9 cellular contexts compared by ENCODE assay signal in genomic region chr22:31945478-31945815, GRCh38. TPM values are rescaled to one million over a fixed set of nuclear protein-coding genes. Genes with fewer than 3 reads are reported as not detected.
DNase-seq lines count a peak whose midpoint lies in the region; ATAC-seq and TF ChIP-seq lines count a peak whose summit lies in the region.
"Had no signal": no experiment of that assay in that cellular context is flagged by ENCODE, and none has a peak within 500 bp of the region (broad histone marks: within the 10 kb centered on the region; RNA-seq: fewer than 3 reads in every experiment).

No MANE protein-coding gene starts in this region.

- no peak overlapping the region for H3K4me3 Mint-ChIP-seq in activated CD8-positive, alpha-beta T cell treated with anti-CD3 and anti-CD28 coated beads, Interleukin-2, amount 10 ng/mL, durations not matched to agents 7 days and 5 days
- H3K4me3 Mint-ChIP-seq in activated CD8-positive, alpha-beta T cell treated with anti-CD3 and anti-CD28 coated beads for 36 hours, result no peak overlapping the region
- H3K4me3 Mint-ChIP-seq: CD14-positive monocyte had no signal

- no peak overlapping the region for H3K27ac Mint-ChIP-seq in activated CD8-positive, alpha-beta T cell treated with anti-CD3 and anti-CD28 coated beads, Interleukin-2, amount 10 ng/mL, durations not matched to agents 7 days and 5 days
- H3K27ac Mint-ChIP-seq in activated CD8-positive, alpha-beta T cell treated with anti-CD3 and anti-CD28 coated beads for 36 hours, result no peak overlapping the region
- H3K27ac Mint-ChIP-seq: CD14-positive monocyte had no signal

- peaks cover 31% of the 10 kb centered on the region for H3K36me3 Mint-ChIP-seq in activated CD8-positive, alpha-beta T cell treated with anti-CD3 and anti-CD28 coated beads, Interleukin-2, amount 10 ng/mL, durations not matched to agents 7 days and 5 days (ENCODE audit: low read depth)
- H3K36me3 Mint-ChIP-seq in activated CD8-positive, alpha-beta T cell treated with anti-CD3 and anti-CD28 coated beads for 36 hours (ENCODE audit: low read depth), result peaks cover 30% of the 10 kb centered on the region

- intact Hi-C loops in activated CD8-positive, alpha-beta T cell treated with anti-CD3 and anti-CD28 coated beads for 36 hours (cut with micrococcal nuclease), result loop anchor here (10.0 kb wide), 1 partner anchor 191 kb away; the partner anchor contains the start of genes DEPDC5 and PRR14L

- H3K4me1 ChIP-seq in iPS-20b (ENCODE audit: insufficient read depth, low read length) (peaks cover 13% of the 10 kb centered on the region), thymus (ENCODE audit: control insufficient read depth, insufficient read depth, low read length) (peaks cover 21% of the 10 kb centered on the region)

- H3K27ac ChIP-seq in VCaP (peak overlapping the region; percentile 95), iPS-20b (ENCODE audit: low read length) (peak overlapping the region; percentile 71), thymus (ENCODE audit: low read depth) (peak overlapping the region; percentile 95)

- H3K27me3 ChIP-seq in iPS-20b (ENCODE audit: insufficient read depth, low read length) (no peaks in the 10 kb centered on the region), thymus (ENCODE audit: control insufficient read depth, insufficient read depth) (no peaks in the 10 kb centered on the region)

- DNase-seq in activated CD8-positive, alpha-beta T cell treated with anti-CD3 and anti-CD28 coated beads, Interleukin-2, amount 10 ng/mL, durations not matched to agents 7 days and 5 days, result peak; percentile 47
- DNase-seq in activated CD8-positive, alpha-beta T cell treated with anti-CD3 and anti-CD28 coated beads for 36 hours, result no peak
- DNase-seq in medulla oblongata (ENCODE audit: extremely low spot score), result no peak
- no peak for DNase-seq in NCI-H446 treated with DMSO at 0.1 percent for 48 hours (lab: John Stamatoyannopoulos, UW)
- no peak for DNase-seq in NCI-H226

- H3K9ac ChIP-seq in iPS-20b (ENCODE audit: low read depth, low read length), result peak overlapping the region; percentile 99

- no peaks in the 10 kb centered on the region for H3K9me3 Mint-ChIP-seq in activated CD8-positive, alpha-beta T cell treated with anti-CD3 and anti-CD28 coated beads, Interleukin-2, amount 10 ng/mL, durations not matched to agents 7 days and 5 days (ENCODE audit: insufficient read depth)
- H3K9me3 Mint-ChIP-seq in activated CD8-positive, alpha-beta T cell treated with anti-CD3 and anti-CD28 coated beads for 36 hours, result no peaks in the 10 kb centered on the region
- H3K9me3 Mint-ChIP-seq: CD14-positive monocyte had no signal

- H3K4me1 Mint-ChIP-seq in activated CD8-positive, alpha-beta T cell treated with anti-CD3 and anti-CD28 coated beads, Interleukin-2, amount 10 ng/mL, durations not matched to agents 7 days and 5 days (ENCODE audit: low read depth), result peaks cover 44% of the 10 kb centered on the region
- H3K4me1 Mint-ChIP-seq in activated CD8-positive, alpha-beta T cell treated with anti-CD3 and anti-CD28 coated beads for 36 hours (ENCODE audit: low read depth), result peaks cover 36% of the 10 kb centered on the region

- no peaks in the 10 kb centered on the region for H3K27me3 Mint-ChIP-seq in activated CD8-positive, alpha-beta T cell treated with anti-CD3 and anti-CD28 coated beads, Interleukin-2, amount 10 ng/mL, durations not matched to agents 7 days and 5 days (ENCODE audit: low read depth)
- no peaks in the 10 kb centered on the region for H3K27me3 Mint-ChIP-seq in activated CD8-positive, alpha-beta T cell treated with anti-CD3 and anti-CD28 coated beads for 36 hours

- peaks cover 41% of the 10 kb centered on the region for H3K36me3 ChIP-seq in iPS-20b (ENCODE audit: insufficient read depth, low read depth, low read length)
- no peaks in the 10 kb centered on the region for H3K36me3 ChIP-seq in thymus (ENCODE audit: control insufficient read depth, insufficient read depth)

- CTCF ChIA-PET in activated CD8-positive, alpha-beta T cell treated with anti-CD3 and anti-CD28 coated beads, Interleukin-2, amount 10 ng/mL, durations not matched to agents 7 days and 5 days (lab: Charles Lee), result interaction anchor here (1.0 to 7.2 kb wide), 3 partner anchors 17 to 282 kb away, joined by 3 to 89 read pairs (median 12); partner anchors contain the start of gene PISD
- CTCF ChIA-PET in activated CD8-positive, alpha-beta T cell treated with anti-CD3 and anti-CD28 coated beads for 36 hours (lab: Charles Lee), result interaction anchor here (0.7 to 3.0 kb wide), 5 partner anchors 11 to 279 kb away, joined by 3 to 9 read pairs (median 3); no protein-coding TSS in a partner anchor

- H3K9me3 ChIP-seq in iPS-20b (ENCODE audit: insufficient read depth, low read depth, low read length) (no peaks in the 10 kb centered on the region), thymus (ENCODE audit: control insufficient read depth) (no peaks in the 10 kb centered on the region)

- ATAC-seq in activated CD8-positive, alpha-beta T cell treated with anti-CD3 and anti-CD28 coated beads, Interleukin-2, amount 10 ng/mL, durations not matched to agents 7 days and 5 days, result no peak
- ATAC-seq in activated CD8-positive, alpha-beta T cell treated with anti-CD3 and anti-CD28 coated beads for 36 hours, result no peak

- no peak for TF ChIP-seq CTCF in activated CD8-positive, alpha-beta T cell treated with anti-CD3 and anti-CD28 coated beads for 36 hours (IDR thresholded peaks at IDR 0.05)
- TF ChIP-seq CTCF in VCaP (conservative IDR thresholded peaks at IDR 0.05), result no peak

- WGBS in thymus, result 5% methylated on average over 12 of the region's 12 CpGs

- peak overlapping the region; percentile 96 for H3K4me3 ChIP-seq in iPS-20b (ENCODE audit: low read length)
- H3K4me3 ChIP-seq in thymus (ENCODE audit: low read length), result peak overlapping the region; percentile 93

- POLR2A ChIA-PET in activated CD8-positive, alpha-beta T cell treated with anti-CD3 and anti-CD28 coated beads, Interleukin-2, amount 10 ng/mL, durations not matched to agents 7 days and 5 days (lab: Charles Lee), result interaction anchor here (1.0 to 1.1 kb wide), 2 partner anchors 192 to 268 kb away, joined by 4 to 5 read pairs; no protein-coding TSS in a partner anchor
- POLR2A ChIA-PET in activated CD8-positive, alpha-beta T cell treated with anti-CD3 and anti-CD28 coated beads for 36 hours (lab: Charles Lee), result interaction anchor here (1.3 kb wide), 1 partner anchor 11 kb away, joined by 3 read pairs; no protein-coding TSS in a partner anchor

RNA-seq across cellular contexts. Expression of gene YWHAH, which starts 1.1 kb away (rescaled TPM):
- 100 to 1,000 TPM; 248 to 251 TPM for total RNA-seq in activated CD8-positive, alpha-beta T cell treated with anti-CD3 and anti-CD28 coated beads, Interleukin-2, amount 10 ng/mL, durations not matched to agents 7 days and 5 days
- total RNA-seq in activated CD8-positive, alpha-beta T cell treated with anti-CD3 and anti-CD28 coated beads for 36 hours, result 100 to 1,000 TPM; 123 to 126 TPM
- polyA plus RNA-seq in thymus, result 115 TPM
